In genomic region chr1:247812637-247813036, GRCh38 we compare ENCODE assay signal across 12 cellular contexts. TPM values are rescaled to one million over a fixed set of nuclear protein-coding genes. Genes with fewer than 3 reads are reported as not detected.
"Had no signal": no experiment of that assay in that cellular context is flagged by ENCODE, and none has a peak within 500 bp of the region (broad histone marks: within the 10 kb centered on the region; RNA-seq: fewer than 3 reads in every experiment).

No MANE protein-coding gene starts in this region.

- ATAC-seq: GM23338, HCT116 had no signal

- H3K9me3 ChIP-seq: HAP-1 had no signal

- H3K4me3 ChIP-seq: GM23248, GM23338, HAP-1 had no signal

- H3K9ac ChIP-seq: GM23248 had no signal

- H2AFZ ChIP-seq: GM23248, GM23338 had no signal

- H3K36me3 ChIP-seq: HAP-1 had no signal

- H3K4me1 ChIP-seq: HAP-1 had no signal

- DNase-seq: GM23248, GOT3, H7, H9, HCEC 1CT, HFFc6 had no signal

- FAIRE-seq: H1, H54 had no signal

- H3K4me2 ChIP-seq: GM23338 had no signal

- H3K27ac ChIP-seq: GM23248 had no signal

RNA-seq across cellular contexts. Expression of gene OR14A16, which starts 11.3 kb away (rescaled TPM):
- total RNA-seq: GM23248, GM23338, H1, H4, H7, HFFc6 had no signal
- polyA plus RNA-seq: GM23248, H1 had no signal

RNA-seq across cellular contexts. Expression of gene OR11L1, which starts 29.1 kb away (rescaled TPM):
- total RNA-seq: GM23248, GM23338, H1, H4, H7, H9, HFFc6 had no signal
- polyA plus RNA-seq: GM23248, GM23338, H1 had no signal

RNA-seq across cellular contexts. Expression of gene TRIM58, which starts 44.4 kb away (rescaled TPM):
- total RNA-seq: GM23248, H4, HFFc6 had no signal
- polyA plus RNA-seq: GM23248, H1 had no signal

RNA-seq across cellular contexts. Expression of gene OR1C1, which starts 52.3 kb away (rescaled TPM):
- total RNA-seq: GM23248, GM23338, H1, H4, H7, H9, HFFc6 had no signal
- polyA plus RNA-seq: GM23248, H1 had no signal
